1 cellular context compared by ENCODE assay signal in genomic region chr12:46798056-46798455, GRCh38.
TF ChIP-seq lines count a peak whose summit lies in the region.

No MANE protein-coding gene starts in this region.

TF ChIP-seq in HepG2, 621 proteins besides CTCF, POLR2A, EP300 and RAD21 (continued from another document and continues in another):
- TF ChIP-seq STAT6 (CRISPR knock-in tag; IDR thresholded peaks at IDR 0.05; ENCODE audit: borderline replicate concordance) (0 out of 2 replicates have a peak, but pooled peaks have one; percentile 34), CREM (IDR thresholded peaks at IDR 0.05) (peak; percentile 65; the same call in 1 of the 2 replicates), CREM (CRISPR knock-in tag; IDR thresholded peaks at IDR 0.05) (no peak), PAXIP1 (CRISPR knock-in tag; conservative IDR thresholded peaks at IDR 0.05) (peak; percentile 86), LCORL (IDR thresholded peaks at IDR 0.05) (0 out of 2 replicates have a peak, but pooled peaks have one; percentile 45), LCORL (CRISPR knock-in tag; IDR thresholded peaks at IDR 0.05) (peak; percentile 57; the same call in 1 of the 2 replicates), ZBTB42 (CRISPR knock-in tag; IDR thresholded peaks at IDR 0.05) (no peak), MIXL1 (CRISPR knock-in tag; IDR thresholded peaks at IDR 0.05) (peak; percentile 64; the same call in 1 of the 2 replicates), NFIC (IDR thresholded peaks at IDR 0.05; ENCODE audit: low read length) (peak; percentile 53; the same call in 1 of the 2 replicates), ZNF468 (CRISPR knock-in tag; IDR thresholded peaks at IDR 0.05) (no peak), TBX2 (CRISPR knock-in tag; IDR thresholded peaks at IDR 0.05; ENCODE audit: borderline replicate concordance) (0 out of 2 replicates have a peak, but pooled peaks have one; percentile 17), ZNF740 (CRISPR knock-in tag; IDR thresholded peaks at IDR 0.05) (no peak), NR1H2 (CRISPR knock-in tag; IDR thresholded peaks at IDR 0.05; ENCODE audit: borderline replicate concordance, low read depth) (no peak), CC2D1A (CRISPR knock-in tag; IDR thresholded peaks at IDR 0.05) (no peak), ZNF382 (CRISPR knock-in tag; IDR thresholded peaks at IDR 0.05; ENCODE audit: borderline replicate concordance) (no peak), ELF3 (CRISPR knock-in tag; IDR thresholded peaks at IDR 0.05) (0 out of 2 replicates have a peak, but pooled peaks have one; percentile 17), ZKSCAN5 (CRISPR knock-in tag; IDR thresholded peaks at IDR 0.05) (no peak), SP5 (CRISPR knock-in tag; IDR thresholded peaks at IDR 0.05; ENCODE audit: borderline replicate concordance, low read depth) (0 out of 2 replicates have a peak, but pooled peaks have one; percentile 35), ZNF44 (CRISPR knock-in tag; IDR thresholded peaks at IDR 0.05) (no peak), ZNF282 (IDR thresholded peaks at IDR 0.05; ENCODE audit: partially characterized antibody) (no peak), PREB (CRISPR knock-in tag; IDR thresholded peaks at IDR 0.05) (no peak), FOXO1 (CRISPR knock-in tag; IDR thresholded peaks at IDR 0.05) (peak; percentile 77), POLR2G (IDR thresholded peaks at IDR 0.05; ENCODE audit: low read depth, low read length) (no peak), ZZZ3 (CRISPR knock-in tag; IDR thresholded peaks at IDR 0.05; ENCODE audit: borderline replicate concordance) (no peak), ZNF609 (CRISPR knock-in tag; IDR thresholded peaks at IDR 0.05; ENCODE audit: borderline replicate concordance) (peak; percentile 42; the same call in 1 of the 2 replicates), SMARCE1 (IDR thresholded peaks at IDR 0.05; ENCODE audit: borderline replicate concordance) (no peak), ZNF709 (CRISPR knock-in tag; IDR thresholded peaks at IDR 0.05) (no peak), ZNF24 (IDR thresholded peaks at IDR 0.05) (no peak), ZNF331 (CRISPR knock-in tag; IDR thresholded peaks at IDR 0.05) (peak; percentile 43; the same call in 1 of the 2 replicates), ZFP36L2 (CRISPR knock-in tag; IDR thresholded peaks at IDR 0.05) (no peak), DPF2 (CRISPR knock-in tag; IDR thresholded peaks at IDR 0.05; ENCODE audit: borderline replicate concordance, low read depth) (0 out of 2 replicates have a peak, but pooled peaks have one; percentile 31), ATF2 (CRISPR knock-in tag; IDR thresholded peaks at IDR 0.05) (peak; percentile 40; the same call in 1 of the 2 replicates), ZNF691 (CRISPR knock-in tag; IDR thresholded peaks at IDR 0.05; ENCODE audit: borderline replicate concordance, low read depth) (no peak), TBX3 (IDR thresholded peaks at IDR 0.05; ENCODE audit: borderline replicate concordance) (peak; percentile 38; the same call in 1 of the 2 replicates), UBTF (CRISPR knock-in tag; IDR thresholded peaks at IDR 0.05) (no peak), ZGPAT (CRISPR knock-in tag; IDR thresholded peaks at IDR 0.05) (peak; percentile 39; the same call in 1 of the 2 replicates), PRMT3 (CRISPR knock-in tag; IDR thresholded peaks at IDR 0.05; ENCODE audit: borderline replicate concordance, low read depth) (no peak), ZBTB34 (CRISPR knock-in tag; IDR thresholded peaks at IDR 0.05) (no peak), TEF (CRISPR knock-in tag; IDR thresholded peaks at IDR 0.05) (no peak)
